In genomic region chr6:148358196-148358785, GRCh38 we compare ENCODE assay signal across 12 cellular contexts. TPM values are rescaled to one million over a fixed set of nuclear protein-coding genes. Genes with fewer than 3 reads are reported as not detected.
DNase-seq lines count a peak whose midpoint lies in the region; ATAC-seq, FAIRE-seq and TF ChIP-seq lines count a peak whose summit lies in the region.
"Had no signal": no experiment of that assay in that cellular context is flagged by ENCODE, and none has a peak within 500 bp of the region (broad histone marks: within the 10 kb centered on the region; RNA-seq: fewer than 3 reads in every experiment).

No MANE protein-coding gene starts in this region.

- in situ Hi-C loops in K562 (cut with MboI): no loop called here

- no peak overlapping the region for H2AFZ ChIP-seq in K562 (ENCODE audit: low read depth, low read length)
- H2AFZ ChIP-seq: PC-9 had no signal

- H3K9me3 ChIP-seq in MG63 (no peaks in the 10 kb centered on the region), K562 (replicated peaks; ENCODE audit: control insufficient read depth, insufficient read depth, low read depth, low read length) (no peaks in the 10 kb centered on the region), subcutaneous abdominal adipose tissue (ENCODE audit: control insufficient read depth in 5 of 5, low read length in 5 of 5) (no peaks in the 10 kb centered on the region)

- FAIRE-seq in K562 (lab: Jason Lieb, UNC): no peak

- TF ChIP-seq EP300 in K562 (IDR thresholded peaks at IDR 0.05; ENCODE audit: low read length): no peak

- no peaks in the 10 kb centered on the region for H3K4me1 ChIP-seq in K562 (replicated peaks in 1 of 2; ENCODE audit: control insufficient read depth in 2 of 2, insufficient read depth in 2 of 2, low read length in 2 of 2)
- peaks cover 0 to 35% (median 20%) of the 10 kb centered on the region in 5 donors for H3K4me1 ChIP-seq in subcutaneous abdominal adipose tissue (ENCODE audit: control insufficient read depth in 5 of 5, insufficient read depth in 5 of 5, low read length in 5 of 5)

- H3K9ac ChIP-seq in K562 (ENCODE audit: insufficient read depth in 1 of 2, low read depth in 2 of 2, low read length in 2 of 2) (no peak overlapping the region), subcutaneous abdominal adipose tissue (ENCODE audit: low read length in 5 of 5) (no peak overlapping the region)

- DNase-seq in MG63: peak; percentile 55
- no peak for DNase-seq in K562 (ENCODE audit: extremely low read depth in 1 of 4, low spot score in 3 of 4)
- no peak for DNase-seq in left ventricle myocardium superior
- no peak for DNase-seq in foreskin melanocyte
- DNase-seq in iPS-NIHi11 (ENCODE audit: low spot score): no peak
- no peak for DNase-seq in SKM-1 treated with dmso at 0.1 percent for 144 hours (lab: John Stamatoyannopoulos, UW; ENCODE audit: unreplicated experiment)
- DNase-seq: NCI-H1092, PC-9, WERI-Rb-1 had no signal

- CTCF ChIA-PET in K562 (lab: Yijun Ruan, JAX; ENCODE audit: low intra/inter-chr PET ratio): no interaction called here

- intact Hi-C loops in K562 (cut with micrococcal nuclease) (no loop called here), left ventricle myocardium superior (cut with micrococcal nuclease) (no loop called here)

- H3K4me3 ChIP-seq in MG63 (no peak overlapping the region), K562 (no peak overlapping the region), subcutaneous abdominal adipose tissue (ENCODE audit: low read depth in 1 of 5, low read length in 5 of 5) (peak overlapping the region in 2 of 5 donors; percentile 46 to 47)
- H3K4me3 ChIP-seq: PC-9, skin epidermis had no signal

- no peak overlapping the region for H3K27ac ChIP-seq in K562 (ENCODE audit: extremely low read depth, low read depth, low read length)
- H3K27ac ChIP-seq in subcutaneous abdominal adipose tissue (ENCODE audit: low read depth, low read length): peak overlapping the region; percentile 62
- H3K27ac ChIP-seq: PC-9, WERI-Rb-1 had no signal

- no peak for TF ChIP-seq POLR2A in K562 (conservative IDR thresholded peaks at IDR 0.05)

- no peaks in the 10 kb centered on the region for H3K9me1 ChIP-seq in K562 (ENCODE audit: control insufficient read depth, insufficient read depth, low read length)

- H3K36me3 ChIP-seq in MG63 (peaks cover 2% of the 10 kb centered on the region), K562 (ENCODE audit: control insufficient read depth, insufficient read depth, low read length) (no peaks in the 10 kb centered on the region), subcutaneous abdominal adipose tissue (ENCODE audit: control insufficient read depth in 5 of 5, insufficient read depth in 5 of 5, low read length in 5 of 5) (no peaks in the 10 kb centered on the region)

- no peaks in the 10 kb centered on the region for H3K27me3 ChIP-seq in MG63
- H3K27me3 ChIP-seq in K562 (ENCODE audit: control insufficient read depth in 2 of 2, insufficient read depth in 2 of 2, low read length in 2 of 2): peaks cover 5 to 26% of the 10 kb centered on the region in 2 experiments; a peak in 4 of 5 replicates
- H3K27me3 ChIP-seq in subcutaneous abdominal adipose tissue (ENCODE audit: control insufficient read depth in 5 of 5, insufficient read depth in 4 of 5, low read length in 5 of 5): no peaks in the 10 kb centered on the region

- WGBS in K562 (ENCODE audit: insufficient coverage, low coverage, missing lambda C conversion rate): 4% methylated on average over 5 of the region's 7 CpGs

- H4K20me1 ChIP-seq in K562 (replicated peaks; ENCODE audit: control insufficient read depth, insufficient read depth, low read length): no peaks in the 10 kb centered on the region

- no peak for TF ChIP-seq RAD21 in K562 (CRISPR knock-in tag; conservative IDR thresholded peaks at IDR 0.05 in 1 of 2, IDR thresholded peaks at IDR 0.05 in 1 of 2)

- no peaks in the 10 kb centered on the region for H3K79me2 ChIP-seq in K562 (ENCODE audit: control insufficient read depth, insufficient read depth, low read length)

- POLR2A ChIA-PET in K562 (lab: Yijun Ruan, JAX): no interaction called here

- no peak overlapping the region for H3K4me2 ChIP-seq in K562 (ENCODE audit: insufficient read depth, low read length)
- H3K4me2 ChIP-seq: PC-9 had no signal

- ATAC-seq in K562 (no peak), left ventricle myocardium superior (peak; percentile 92), HG03457 (IDR thresholded peaks at IDR 0.05; ENCODE audit: unreplicated experiment) (no peak)

- no TSS peak for BruUV-seq in K562 (replicated peaks; lab: Mats Ljungman, UMichigan)

- no peak for TF ChIP-seq CTCF in K562 (IDR thresholded peaks at IDR 0.05 in 2 of 3, conservative IDR thresholded peaks at IDR 0.05 in 1 of 3; ENCODE audit: insufficient read depth in 2 of 3, low read depth in 1 of 3, low read length in 3 of 3)

TF ChIP-seq in K562, 482 proteins besides CTCF, POLR2A, EP300 and RAD21 (continues in another document):
- no peak for TF ChIP-seq POU5F1 (IDR thresholded peaks at IDR 0.05; ENCODE audit: borderline replicate concordance, low read depth, low read length, partially characterized antibody)
- no peak for TF ChIP-seq FOXM1 (IDR thresholded peaks at IDR 0.05; ENCODE audit: low read depth)
- no peak for TF ChIP-seq FOXM1 (CRISPR knock-in tag; IDR thresholded peaks at IDR 0.05; ENCODE audit: low read depth)
- TF ChIP-seq PRDM10 (IDR thresholded peaks at IDR 0.05; ENCODE audit: partially characterized antibody): peak; percentile 55
- TF ChIP-seq CEBPB (tag; IDR thresholded peaks at IDR 0.05): peak; percentile 35; the same call in 1 of the 2 replicates
- no peak for TF ChIP-seq THAP12 (CRISPR knock-in tag; IDR thresholded peaks at IDR 0.05)
- TF ChIP-seq TARDBP (IDR thresholded peaks at IDR 0.05): no peak

RNA-seq across cellular contexts. Expression of gene SASH1, which starts 15.7 kb away (rescaled TPM):
- 31.8 and 39.1 TPM in 2 replicates for total RNA-seq in MG63 (2014; rRNA removed; shearing (Covaris generic); ENCODE audit: low replicate concordance)
- 5.2 and 8.1 TPM in 2 replicates for total RNA-seq in K562 (2011; cell fraction: chromatin; rRNA removed; ENCODE audit: low replicate concordance)
- total RNA-seq in K562 (2011; cell fraction: nucleolus; rRNA removed): 2.0 and 3.2 TPM in 2 replicates
- 5.5 and 5.9 TPM in 2 replicates for total RNA-seq in K562 (2011; cell fraction: nucleoplasm; rRNA removed)
- total RNA-seq in K562 (2014; rRNA removed) (1.2 and 1.7 TPM in 2 replicates), K562 (2014; rRNA removed; fragmentation: Illumina TruSeq; extraction: Trizol) (1.7 and 2.2 TPM in 2 replicates), K562 (2015; rRNA removed; fragmentation: Illumina TruSeq; extraction: Trizol) (1.8 and 2.0 TPM in 2 replicates), K562 (2021) (3.2 and 3.5 TPM in 2 replicates), left ventricle myocardium superior (31.8 TPM)
- polyA plus RNA-seq in K562 (2011; rRNA removed) (0.31 and 1.5 TPM in 2 replicates), K562 (2014; fragmentation: Illumina TruSeq; extraction: Trizol) (1.4 and 1.6 TPM in 2 replicates), K562 (2014; fragmentation: Nextera tagmentation; extraction: Ambion mirVana) (1 to 10 TPM in 1 of 2 experiments, under 1 TPM in 1; 0.35 to 1.2 TPM), K562 (2014; rRNA removed) (0.76 and 2.3 TPM in 2 replicates)
- 0.22 and 1.3 TPM in 2 replicates for polyA plus RNA-seq in K562 (2011; cell fraction: cytosol; rRNA removed)
- 0.10 and 1.8 TPM in 2 replicates for polyA plus RNA-seq in K562 (2011; cell fraction: nucleus; rRNA removed)
- 1.1 and 2.6 TPM in 2 replicates for polyA plus RNA-seq in K562 (2012)
- polyA minus RNA-seq in K562 (2011; rRNA and poly(A)+ RNA removed): 0.45 and 4.5 TPM in 2 replicates
- polyA minus RNA-seq in K562 (2011; cell fraction: cytosol; rRNA and poly(A)+ RNA removed): 0.27 and 2.4 TPM in 2 replicates
- polyA minus RNA-seq in K562 (2011; cell fraction: nucleus; rRNA and poly(A)+ RNA removed): 0.78 and 5.9 TPM in 2 replicates
